ENCODE assay signal across 8 cellular contexts in the genomic region with DNA sequence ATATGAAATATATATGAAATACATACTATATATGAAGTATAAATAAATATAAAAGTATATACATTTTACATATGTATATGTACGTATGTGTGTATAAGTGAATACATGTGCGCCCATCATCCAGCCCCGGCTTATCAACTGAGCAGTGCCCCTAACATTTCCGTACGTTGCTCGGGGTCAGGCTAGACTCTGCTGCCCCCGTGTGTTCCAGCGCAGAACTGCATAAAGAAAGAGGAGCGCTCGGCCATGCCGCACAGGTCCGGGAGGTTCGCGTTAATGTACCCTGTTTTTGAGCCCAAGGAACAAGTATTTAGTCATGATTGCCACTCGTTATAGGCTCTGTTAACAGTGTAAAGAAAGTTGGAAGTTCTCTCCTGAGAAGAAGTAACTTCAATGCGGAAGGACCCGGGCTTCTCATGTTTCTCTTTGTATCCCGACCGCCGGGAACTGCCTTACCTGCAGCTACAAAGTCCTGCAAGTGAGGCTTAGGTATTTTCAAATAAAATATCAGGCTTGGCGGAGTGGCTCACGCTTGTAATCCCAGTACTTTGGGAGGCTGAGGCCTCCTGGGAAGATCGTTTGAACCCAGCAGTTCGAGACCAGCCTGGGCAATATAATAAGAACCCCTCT. TPM values are rescaled to one million over a fixed set of nuclear protein-coding genes. Genes with fewer than 3 reads are reported as not detected.
DNase-seq lines count a peak whose midpoint lies in the region; ATAC-seq and TF ChIP-seq lines count a peak whose summit lies in the region.

No MANE protein-coding gene starts in this region.

- H3K9me3 Mint-ChIP-seq in naive B cell = no peaks in the 10 kb centered on the region
- H3K9me3 Mint-ChIP-seq in stimulated activated memory B cell treated with anti-CD40 and anti-IgM and Interleukin-4, amounts not matched to agents 10 μg/mL and 1 μg/mL and 100 μg/mL, for 72 hours = no peaks in the 10 kb centered on the region

- TF ChIP-seq CTCF in epithelial cell of proximal tubule (conservative IDR thresholded peaks at IDR 0.05; ENCODE audit: low read depth, low read length) = peak; percentile 88

- ATAC-seq in GM19452 (IDR thresholded peaks at IDR 0.05; ENCODE audit: unreplicated experiment) (peak; percentile 95), HG03571 (IDR thresholded peaks at IDR 0.05; ENCODE audit: unreplicated experiment) (peak; percentile 90), naive B cell (ENCODE audit: low read depth in 2 of 2) (peak; percentile 76 to 90)
- ATAC-seq in stimulated activated memory B cell treated with anti-CD40 and anti-IgM and Interleukin-4, amounts not matched to agents 10 μg/mL and 1 μg/mL and 100 μg/mL, for 72 hours = peak; percentile 74

- peaks cover 13 to 42% (median 20%) of the 10 kb centered on the region in 3 donors for H3K27me3 Mint-ChIP-seq in naive B cell
- peaks cover 35% of the 10 kb centered on the region for H3K27me3 Mint-ChIP-seq in stimulated activated memory B cell treated with anti-CD40 and anti-IgM and Interleukin-4, amounts not matched to agents 10 μg/mL and 1 μg/mL and 100 μg/mL, for 72 hours

- no peaks in the 10 kb centered on the region for H3K36me3 Mint-ChIP-seq in naive B cell
- no peaks in the 10 kb centered on the region for H3K36me3 Mint-ChIP-seq in stimulated activated memory B cell treated with anti-CD40 and anti-IgM and Interleukin-4, amounts not matched to agents 10 μg/mL and 1 μg/mL and 100 μg/mL, for 72 hours

- H3K4me3 ChIP-seq in epithelial cell of proximal tubule (ENCODE audit: low read depth, low read length) = peak overlapping the region; percentile 36

- peaks cover 3 to 9% (median 6%) of the 10 kb centered on the region in 3 donors for H3K4me1 Mint-ChIP-seq in naive B cell
- peaks cover 12% of the 10 kb centered on the region for H3K4me1 Mint-ChIP-seq in stimulated activated memory B cell treated with anti-CD40 and anti-IgM and Interleukin-4, amounts not matched to agents 10 μg/mL and 1 μg/mL and 100 μg/mL, for 72 hours

- DNase-seq in CMK (ENCODE audit: low read depth) (peak; percentile 29), NOMO-1 treated with DMSO at 0.1 percent for 48 hours (lab: John Stamatoyannopoulos, UW; ENCODE audit: unreplicated experiment) (peak; percentile 69), epithelial cell of proximal tubule (ENCODE audit: low read depth) (no peak), naive B cell (peak; percentile 62)
- DNase-seq in activated CD8-positive, alpha-beta memory T cell treated with anti-CD3 and anti-CD28 coated beads, Interleukin-2, amount 50 U/mL, for 24 hours (ENCODE audit: extremely low read depth) = peak; percentile 38

- no peak overlapping the region for H3K27ac Mint-ChIP-seq in naive B cell
- no peak overlapping the region for H3K27ac Mint-ChIP-seq in stimulated activated memory B cell treated with anti-CD40 and anti-IgM and Interleukin-4, amounts not matched to agents 10 μg/mL and 1 μg/mL and 100 μg/mL, for 72 hours

- peak overlapping the region in 7 of 8 donors; percentile 51 to 86 (median 71) for H3K4me3 Mint-ChIP-seq in naive B cell
- peak overlapping the region; percentile 62 for H3K4me3 Mint-ChIP-seq in stimulated activated memory B cell treated with anti-CD40 and anti-IgM and Interleukin-4, amounts not matched to agents 10 μg/mL and 1 μg/mL and 100 μg/mL, for 72 hours

RNA-seq across cellular contexts. Expression of a gene that starts 55.7 kb away (rescaled TPM):
- 0.29 TPM in 1 of 2 replicates, not detected in the other for total RNA-seq in epithelial cell of proximal tubule
- polyA plus RNA-seq in naive B cell (ENCODE audit: low read depth in 6 of 6) = not detected
